In the genomic region with DNA sequence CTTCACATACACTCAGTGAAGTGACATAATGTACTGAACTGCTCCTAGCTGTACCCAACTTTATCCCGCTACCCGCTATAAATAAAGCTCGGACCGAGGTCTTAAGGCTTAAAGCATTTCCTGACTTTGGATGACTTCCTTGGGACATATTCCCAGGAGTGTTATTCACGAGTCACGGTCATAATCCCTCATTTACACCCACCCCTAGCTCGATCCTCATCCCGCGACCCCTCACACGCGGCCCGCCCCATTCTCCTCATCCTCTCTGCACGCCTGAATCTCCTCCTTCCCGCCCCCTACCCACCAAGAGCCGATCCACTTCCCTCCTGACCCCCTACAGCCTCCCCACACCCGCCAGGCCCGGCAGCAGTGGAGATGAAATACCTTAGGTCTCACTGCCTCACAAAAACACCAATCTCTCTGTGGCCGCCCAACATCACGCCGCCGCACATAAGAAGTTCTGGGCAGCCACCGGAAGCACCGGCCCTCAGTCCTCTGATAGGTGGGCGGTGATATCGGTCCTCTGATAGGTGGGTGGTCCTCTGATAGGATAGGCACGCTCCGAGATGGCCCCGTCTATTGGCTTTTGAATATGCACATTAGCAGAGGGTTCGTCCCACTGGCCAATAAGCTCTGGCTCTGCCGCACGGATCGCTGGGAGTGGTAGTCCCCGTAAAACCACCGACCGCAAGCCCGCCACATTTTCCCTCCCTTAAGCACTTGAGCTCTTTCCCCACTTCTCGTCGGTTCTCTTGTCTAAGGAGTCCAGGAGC, we compare ENCODE assay signal across 8 cellular contexts. TPM values are rescaled to one million over a fixed set of nuclear protein-coding genes. Genes with fewer than 3 reads are reported as not detected.
DNase-seq lines count a peak whose midpoint lies in the region; ATAC-seq, FAIRE-seq and TF ChIP-seq lines count a peak whose summit lies in the region.

WDCP (minus strand) TSS at position 462 of the 773 bp plus-strand sequence. CDS start 7,897 bp downstream, outside the sequence.

- TF ChIP-seq EP300 in HepG2 (IDR thresholded peaks at IDR 0.05; ENCODE audit: low read depth in 2 of 2, low read length in 2 of 2) (no peak), HepG2 (CRISPR knock-in tag; IDR thresholded peaks at IDR 0.05; ENCODE audit: borderline replicate concordance) (no peak)

- peak within 1 kb of the TSS; percentile 90 for H3K27ac ChIP-seq in HepG2 (ENCODE audit: extremely low read length, insufficient read depth, low read length)

- TF ChIP-seq CTCF in HepG2 (CRISPR knock-in tag; IDR thresholded peaks at IDR 0.05): 0 out of 2 replicates have a peak, but pooled peaks have one; percentile 10

- intact Hi-C loops in HepG2 (cut with micrococcal nuclease; ENCODE audit: unreplicated experiment): loop anchor here (1.0 to 2.0 kb wide), 4 partner anchors 26 to 37 kb away; partner anchors contain the start of genes SF3B6 and TP53I3

- H3K4me1 ChIP-seq in HepG2 (ENCODE audit: insufficient read depth, low read length): peaks cover 59% of the 10 kb centered on the region

- no peak for TF ChIP-seq RAD21 in HepG2 (CRISPR knock-in tag; IDR thresholded peaks at IDR 0.05)

- H3K4me2 ChIP-seq in HepG2 (ENCODE audit: low read depth, low read length): peak within 1 kb of the TSS; percentile 97

- peak; percentile 58 to 98 (median 90) for DNase-seq in C1 segment of cervical spinal cord (lab: John Stamatoyannopoulos, UW)
- DNase-seq in NCI-H748 treated with DMSO at 0.1 percent for 48 hours (lab: John Stamatoyannopoulos, UW): peak; percentile 98
- DNase-seq in activated CD4-positive, alpha-beta T cell treated with anti-CD3 and anti-CD28 coated beads, Interleukin-2, amount 50 U/mL, for 24 hours (ENCODE audit: low read depth in 1 of 2, low spot score in 1 of 2): peak; percentile 78 to 95
- DNase-seq in dermis microvascular lymphatic vessel endothelial cell (ENCODE audit: low read depth in 2 of 2): peak; percentile 95 to 100
- peak; percentile 99 for DNase-seq in HepG2 (ENCODE audit: low spot score)
- DNase-seq in stimulated activated CD4-positive, alpha-beta T cell treated with anti-CD3 and anti-CD28 coated beads, Interleukin-4, amount 100 ng/mL, for 1 hour: peak; percentile 85

- no peaks in the 10 kb centered on the region for H3K9me3 ChIP-seq in HepG2 (ENCODE audit: low read length)

- peak; percentile 98 for FAIRE-seq in HepG2 (lab: Jason Lieb, UNC)

- in situ Hi-C loops in HepG2 (cut with HindIII; ENCODE audit: extremely low pct_ligation_motif_present, low pct_unique_long_range_greater_than_20kb): no loop called here

- ATAC-seq in GM19372 (IDR thresholded peaks at IDR 0.05; ENCODE audit: low read depth, unreplicated experiment) (peak; percentile 98), HG03558 (IDR thresholded peaks at IDR 0.05; ENCODE audit: extremely low read depth, unreplicated experiment) (peak; percentile 97), HepG2 (peak; percentile 93)

- WGBS in HepG2 (ENCODE audit: low lambda C conversion rate): under 1% methylated on average over 38 of the region's 38 CpGs

- peak; percentile 93 to 97 for TF ChIP-seq POLR2A in HepG2 (IDR thresholded peaks at IDR 0.05; ENCODE audit: insufficient read depth in 1 of 2, low read depth in 2 of 2, low read length in 2 of 2)

- peak within 1 kb of the TSS; percentile 83 for H3K9ac ChIP-seq in HepG2 (ENCODE audit: insufficient read depth, low read depth, low read length)

- H3K79me2 ChIP-seq in HepG2 (ENCODE audit: insufficient read depth, low read length): peaks cover 40% of the 10 kb centered on the region

- no peaks in the 10 kb centered on the region for H3K36me3 ChIP-seq in HepG2 (replicated peaks in 1 of 2; ENCODE audit: control insufficient read depth in 1 of 2, insufficient read depth in 2 of 2, low read length in 2 of 2)

- POLR2A ChIA-PET in HepG2 (lab: Yijun Ruan, JAX): interaction anchor here (0.6 to 5.4 kb wide), 28 partner anchors 10 to 137 kb away, joined by 3 to 91 read pairs (median 6); partner anchors contain the start of genes ATAD2B, MFSD2B, SF3B6 and TP53I3

- no peaks in the 10 kb centered on the region; a peak in 2 of 5 replicates for H3K27me3 ChIP-seq in HepG2 (ENCODE audit: control insufficient read depth in 1 of 2, insufficient read depth in 2 of 2, low read length in 2 of 2)

- BruUV-seq in HepG2 (replicated peaks; lab: Mats Ljungman, UMichigan): no TSS peak

- CTCF ChIA-PET in HepG2 (lab: Yijun Ruan, JAX; ENCODE audit: low intra/inter-chr PET ratio, low total read pairs): no interaction called here

- peak within 1 kb of the TSS; percentile 86 for H2AFZ ChIP-seq in HepG2 (ENCODE audit: low read length)

- peak within 1 kb of the TSS; percentile 84 to 93 (median 88) for H3K4me3 ChIP-seq in HepG2 (replicated peaks in 1 of 3; ENCODE audit: insufficient read depth in 1 of 3, low read depth in 2 of 3, low read length in 3 of 3)

- H4K20me1 ChIP-seq in HepG2 (ENCODE audit: insufficient read depth, low read length): no peaks in the 10 kb centered on the region

TF ChIP-seq in HepG2, 621 proteins besides CTCF, POLR2A, EP300 and RAD21 (continues in another document):
- no peak for TF ChIP-seq ZNF121 (CRISPR knock-in tag; IDR thresholded peaks at IDR 0.05)
- peak; percentile 56; the same call in 1 of the 2 replicates for TF ChIP-seq HOXA3 (CRISPR knock-in tag; IDR thresholded peaks at IDR 0.05)
- TF ChIP-seq HHEX (CRISPR knock-in tag; IDR thresholded peaks at IDR 0.05): no peak
- TF ChIP-seq ZSCAN12 (CRISPR knock-in tag; IDR thresholded peaks at IDR 0.05): no peak
- TF ChIP-seq CBX5 (CRISPR knock-in tag; IDR thresholded peaks at IDR 0.05; ENCODE audit: borderline replicate concordance): no peak
- TF ChIP-seq, protein P1, sequence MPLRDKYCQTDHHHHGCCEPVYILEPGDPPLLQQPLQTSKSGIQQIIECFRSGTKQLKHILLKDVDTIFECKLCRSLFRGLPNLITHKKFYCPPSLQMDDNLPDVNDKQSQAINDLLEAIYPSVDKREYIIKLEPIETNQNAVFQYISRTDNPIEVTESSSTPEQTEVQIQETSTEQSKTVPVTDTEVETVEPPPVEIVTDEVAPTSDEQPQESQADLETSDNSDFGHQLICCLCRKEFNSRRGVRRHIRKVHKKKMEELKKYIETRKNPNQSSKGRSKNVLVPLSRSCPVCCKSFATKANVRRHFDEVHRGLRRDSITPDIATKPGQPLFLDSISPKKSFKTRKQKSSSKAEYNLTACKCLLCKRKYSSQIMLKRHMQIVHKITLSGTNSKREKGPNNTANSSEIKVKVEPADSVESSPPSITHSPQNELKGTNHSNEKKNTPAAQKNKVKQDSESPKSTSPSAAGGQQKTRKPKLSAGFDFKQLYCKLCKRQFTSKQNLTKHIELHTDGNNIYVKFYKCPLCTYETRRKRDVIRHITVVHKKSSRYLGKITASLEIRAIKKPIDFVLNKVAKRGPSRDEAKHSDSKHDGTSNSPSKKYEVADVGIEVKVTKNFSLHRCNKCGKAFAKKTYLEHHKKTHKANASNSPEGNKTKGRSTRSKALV (CRISPR knock-in tag; IDR thresholded peaks at IDR 0.05): no peak
- TF ChIP-seq FOXA3 (CRISPR knock-in tag; IDR thresholded peaks at IDR 0.05): peak; percentile 18; the same call in 1 of the 2 replicates
- TF ChIP-seq SKIL (CRISPR knock-in tag; IDR thresholded peaks at IDR 0.05; ENCODE audit: borderline replicate concordance): no peak
- TF ChIP-seq ZNF224 (CRISPR knock-in tag; IDR thresholded peaks at IDR 0.05): no peak
- TF ChIP-seq ISL2 (CRISPR knock-in tag; IDR thresholded peaks at IDR 0.05): peak; percentile 37; the same call in 1 of the 2 replicates
- peak; percentile 80; the same call in 1 of the 2 replicates for TF ChIP-seq ZNF343 (CRISPR knock-in tag; IDR thresholded peaks at IDR 0.05)
- no peak for TF ChIP-seq GPN1 (CRISPR knock-in tag; IDR thresholded peaks at IDR 0.05; ENCODE audit: borderline replicate concordance)

RNA-seq across cellular contexts. Expression of gene WDCP, which starts in this region (rescaled TPM):
- total RNA-seq in dermis microvascular lymphatic vessel endothelial cell (8.2 and 8.7 TPM in 2 replicates), HepG2 (2016; rRNA removed; fragmentation: Illumina TruSeq; extraction: Trizol) (22.6 and 39.4 TPM in 2 replicates)
- total RNA-seq in HepG2 (2016; cell fraction: cytosol; rRNA removed; fragmentation: Illumina TruSeq; extraction: Trizol; ENCODE audit: low read depth): 3.2 and 3.4 TPM in 2 replicates
- total RNA-seq in HepG2 (2016; cell fraction: insoluble cytoplasmic fraction; rRNA removed; fragmentation: Illumina TruSeq; extraction: Trizol): 23.3 and 42.2 TPM in 2 replicates
- 12.6 and 14.9 TPM in 2 replicates for total RNA-seq in HepG2 (2016; cell fraction: membrane; rRNA removed; fragmentation: Illumina TruSeq; extraction: Trizol)
- total RNA-seq in HepG2 (2016; cell fraction: nucleus; rRNA removed; fragmentation: Illumina TruSeq; extraction: Trizol): 18.0 and 19.2 TPM in 2 replicates
- polyA plus RNA-seq in HepG2 (2011; rRNA removed): 17.4 and 20.6 TPM in 2 replicates
- 10.3 and 15.6 TPM in 2 replicates for polyA plus RNA-seq in HepG2 (2011; cell fraction: cytosol; rRNA removed)
- 17.4 and 19.0 TPM in 2 replicates for polyA plus RNA-seq in HepG2 (2011; cell fraction: nucleus; rRNA removed)
- 12.5 and 13.0 TPM in 2 replicates for polyA plus RNA-seq in HepG2 (2012)
- polyA plus RNA-seq in HepG2 (2016; cell fraction: cytosol; fragmentation: Illumina TruSeq; extraction: Trizol; ENCODE audit: low read depth): 1.0 and 1.3 TPM in 2 replicates
- 20.9 and 21.5 TPM in 2 replicates for polyA plus RNA-seq in HepG2 (2016; cell fraction: insoluble cytoplasmic fraction; fragmentation: Illumina TruSeq; extraction: Trizol; ENCODE audit: low read depth)
- 3.5 and 4.4 TPM in 2 replicates for polyA plus RNA-seq in HepG2 (2016; cell fraction: membrane; fragmentation: Illumina TruSeq; extraction: Trizol; ENCODE audit: low read depth)
- 20.8 and 24.4 TPM in 2 replicates for polyA plus RNA-seq in HepG2 (2016; cell fraction: nucleus; fragmentation: Illumina TruSeq; extraction: Trizol; ENCODE audit: insufficient read depth, low read depth)
- polyA minus RNA-seq in HepG2 (2011; rRNA and poly(A)+ RNA removed; ENCODE audit: low replicate concordance): 60.3 and 78.7 TPM in 2 replicates
- polyA minus RNA-seq in HepG2 (2011; cell fraction: cytosol; rRNA and poly(A)+ RNA removed): 10.6 and 13.8 TPM in 2 replicates
- polyA minus RNA-seq in HepG2 (2011; cell fraction: nucleus; rRNA and poly(A)+ RNA removed): 14.5 and 19.5 TPM in 2 replicates

Comparison
In these comparisons a context has a peak if more than half of its experiments do, and no peak if none do; other contexts are left out.
1. Peak in every context shown above with its lines: DNase-seq, ATAC-seq, H3K4me3 ChIP-seq and H3K27ac ChIP-seq.